Comparison of ENCODE assay signal across 8 cellular contexts in the genomic region with DNA sequence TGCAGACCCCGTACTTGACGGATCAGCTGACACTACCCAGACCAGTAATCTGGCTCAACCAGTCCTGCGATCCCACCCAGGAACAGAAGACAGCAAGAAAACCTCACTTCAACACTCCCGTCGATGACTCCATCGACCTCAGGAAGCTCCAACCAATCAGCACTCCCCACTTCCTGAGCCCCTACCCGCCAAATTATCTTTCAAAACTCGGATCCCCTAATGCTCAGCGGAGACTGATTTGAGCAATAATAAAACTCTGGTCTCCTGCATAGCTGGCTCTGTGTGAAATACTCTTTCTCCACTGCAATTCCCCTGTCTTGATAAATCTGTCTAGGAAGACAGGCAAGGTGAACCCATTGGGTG. TPM values are rescaled to one million over a fixed set of nuclear protein-coding genes. Genes with fewer than 3 reads are reported as not detected.
DNase-seq lines count a peak whose midpoint lies in the region; ATAC-seq and TF ChIP-seq lines count a peak whose summit lies in the region.

No MANE protein-coding gene starts in this region.

- ATAC-seq in activated T-cell treated with anti-CD3 and anti-CD28 coated beads, Interleukin-2, amount 50 U/mL, for 4 hours, result no peak
- ATAC-seq in HG03097 (IDR thresholded peaks at IDR 0.05; ENCODE audit: low FRiP score, unreplicated experiment) (no peak), GM21390 (IDR thresholded peaks at IDR 0.05; ENCODE audit: unreplicated experiment) (no peak)

- H3K27me3 ChIP-seq in suprapubic skin, result no peaks in the 10 kb centered on the region

- peaks cover 54% of the 10 kb centered on the region for H3K4me1 ChIP-seq in suprapubic skin

- no peaks in the 10 kb centered on the region for H3K9me3 Mint-ChIP-seq in activated T-cell treated with anti-CD3 and anti-CD28 coated beads, Interleukin-2, amount 50 U/mL, for 4 hours
- H3K9me3 Mint-ChIP-seq in glutamatergic neuron (ENCODE audit: unreplicated experiment), result peaks cover 6% of the 10 kb centered on the region

- H3K9me3 ChIP-seq in suprapubic skin, result no peaks in the 10 kb centered on the region

- TF ChIP-seq EP300 in suprapubic skin (IDR thresholded peaks at IDR 0.05), result no peak

- H3K36me3 ChIP-seq in suprapubic skin, result no peaks in the 10 kb centered on the region

- peak overlapping the region; percentile 83 for H3K27ac ChIP-seq in suprapubic skin

- 9% methylated on average over 9 of the region's 9 CpGs for WGBS in suprapubic skin

- no peak for TF ChIP-seq CTCF in glutamatergic neuron (IDR thresholded peaks at IDR 0.05; ENCODE audit: partially characterized antibody, unreplicated experiment)
- TF ChIP-seq CTCF in suprapubic skin (IDR thresholded peaks at IDR 0.05), result no peak

- TF ChIP-seq POLR2A in suprapubic skin (IDR thresholded peaks at IDR 0.05), result no peak

- DNase-seq in activated T-cell treated with anti-CD3 and anti-CD28 coated beads, Interleukin-2, amount 50 U/mL, for 4 hours, result no peak
- no peak for DNase-seq in activated T-cell treated with anti-CD3 and anti-CD28 coated beads, Interleukin-2, amount 50 U/mL, for 1 hour
- DNase-seq in UCSD-AML1 (lab: John Stamatoyannopoulos, UW; ENCODE audit: unreplicated experiment) (peak; percentile 50), glutamatergic neuron (no peak), suprapubic skin (ENCODE audit: low spot score in 2 of 2) (no peak), COR-L47 (lab: John Stamatoyannopoulos, UW) (no peak)

- H3K4me3 Mint-ChIP-seq in activated T-cell treated with anti-CD3 and anti-CD28 coated beads, Interleukin-2, amount 50 U/mL, for 4 hours, result peak overlapping the region; percentile 91
- peak overlapping the region; percentile 93 for H3K4me3 Mint-ChIP-seq in glutamatergic neuron (ENCODE audit: unreplicated experiment)

- H3K4me3 ChIP-seq in suprapubic skin, result peak overlapping the region; percentile 85

- peaks cover 56% of the 10 kb centered on the region for H3K4me1 Mint-ChIP-seq in activated T-cell treated with anti-CD3 and anti-CD28 coated beads, Interleukin-2, amount 50 U/mL, for 4 hours (ENCODE audit: low read depth)
- peaks cover 22% of the 10 kb centered on the region for H3K4me1 Mint-ChIP-seq in glutamatergic neuron (ENCODE audit: low read depth, unreplicated experiment)

- peak overlapping the region; percentile 89 for H3K27ac Mint-ChIP-seq in glutamatergic neuron (ENCODE audit: unreplicated experiment)

- H3K36me3 Mint-ChIP-seq in activated T-cell treated with anti-CD3 and anti-CD28 coated beads, Interleukin-2, amount 50 U/mL, for 4 hours (ENCODE audit: insufficient read depth), result peaks cover 5% of the 10 kb centered on the region
- no peaks in the 10 kb centered on the region for H3K36me3 Mint-ChIP-seq in glutamatergic neuron (ENCODE audit: unreplicated experiment)

- H3K27me3 Mint-ChIP-seq in activated T-cell treated with anti-CD3 and anti-CD28 coated beads, Interleukin-2, amount 50 U/mL, for 4 hours (ENCODE audit: low read depth), result no peaks in the 10 kb centered on the region
- H3K27me3 Mint-ChIP-seq in glutamatergic neuron (ENCODE audit: unreplicated experiment), result peaks cover 5% of the 10 kb centered on the region

RNA-seq across cellular contexts. Expression of a gene that starts 1.2 kb away (rescaled TPM):
- 100 to 1,000 TPM; 209 to 254 (median 230) TPM for total RNA-seq in activated T-cell treated with anti-CD3 and anti-CD28 coated beads, Interleukin-2, amount 50 U/mL, for 4 hours
- 137 TPM for total RNA-seq in glutamatergic neuron (ENCODE audit: unreplicated experiment)
- 100 to 1,000 TPM in 2 of 4 donors, 10 to 100 TPM in 2; 53.1 to 115 (median 103) TPM for total RNA-seq in suprapubic skin

RNA-seq across cellular contexts. Expression of a gene that starts 18.7 kb away (rescaled TPM):
- total RNA-seq in activated T-cell treated with anti-CD3 and anti-CD28 coated beads, Interleukin-2, amount 50 U/mL, for 4 hours, result 10 to 100 TPM; 12.8 to 14.7 (median 13.0) TPM
- total RNA-seq in glutamatergic neuron (ENCODE audit: unreplicated experiment) (25.6 TPM), suprapubic skin (1 to 10 TPM; 4.6 to 8.0 (median 7.6) TPM)

RNA-seq across cellular contexts. Expression of a gene that starts 40.3 kb away (rescaled TPM):
- 100 to 1,000 TPM; 232 to 244 (median 242) TPM for total RNA-seq in activated T-cell treated with anti-CD3 and anti-CD28 coated beads, Interleukin-2, amount 50 U/mL, for 4 hours
- total RNA-seq in glutamatergic neuron (ENCODE audit: unreplicated experiment), result 341 TPM
- total RNA-seq in suprapubic skin, result 100 to 1,000 TPM; 330 to 579 (median 396) TPM

RNA-seq across cellular contexts. Expression of a gene that starts 47.5 kb away (rescaled TPM):
- total RNA-seq in activated T-cell treated with anti-CD3 and anti-CD28 coated beads, Interleukin-2, amount 50 U/mL, for 4 hours, result under 1 TPM; 0.35 to 0.42 (median 0.38) TPM
- total RNA-seq in glutamatergic neuron (ENCODE audit: unreplicated experiment) (23.6 TPM), suprapubic skin (10 to 100 TPM in 3 of 4 donors, 1 to 10 TPM in 1; 8.1 to 27.6 (median 13.6) TPM)
